Comparison of ENCODE assay signal across 23 cellular contexts in the genomic region with DNA sequence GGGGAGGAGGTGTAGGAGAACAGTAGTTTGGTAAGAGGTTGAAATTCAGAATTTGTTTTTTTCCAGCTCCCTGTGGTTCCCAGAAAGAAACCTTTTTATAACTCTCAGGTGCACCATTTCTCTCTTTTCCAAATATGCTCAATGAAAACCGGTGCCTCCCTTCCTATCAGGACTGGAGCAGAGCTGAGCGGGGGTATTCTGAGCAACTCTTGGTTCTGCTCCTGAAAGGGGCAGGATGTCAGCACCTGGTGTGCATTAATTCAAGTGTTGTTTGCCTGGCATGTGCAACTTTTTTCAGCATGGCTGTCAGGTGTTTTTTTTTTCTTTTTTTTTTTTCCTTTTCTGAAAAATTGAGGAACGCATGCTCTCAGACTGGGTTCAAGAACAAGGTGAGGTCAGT.
"Had no signal": no experiment of that assay in that cellular context is flagged by ENCODE, and none has a peak within 500 bp of the region (broad histone marks: within the 10 kb centered on the region; RNA-seq: fewer than 3 reads in every experiment).

No MANE protein-coding gene starts in this region.

- H3K4me3 ChIP-seq: cardiac muscle cell, gastroesophageal sphincter, hepatocyte, left ventricle myocardium inferior, lung, neural progenitor cell, psoas muscle, thoracic aorta had no signal

- H3K36me3 ChIP-seq: cardiac muscle cell, gastroesophageal sphincter, left ventricle myocardium inferior, neural progenitor cell, thoracic aorta had no signal

- H3K27me3 ChIP-seq: cardiac muscle cell, gastroesophageal sphincter, hepatocyte, neural progenitor cell had no signal

- H3K9ac ChIP-seq: neural progenitor cell, parathyroid adenoma had no signal

- H3K27ac ChIP-seq: cardiac muscle cell, left ventricle myocardium inferior, neural progenitor cell, parathyroid adenoma, psoas muscle, thoracic aorta had no signal

- DNase-seq: activated CD4-positive, alpha-beta T cell treated with anti-CD3 and anti-CD28 coated beads for 4 hours; activated CD4-positive, alpha-beta T cell treated with anti-CD3 and anti-CD28 coated beads, Interleukin-2, amount 50 U/mL, for 4 hours; activated CD4-positive, CD25-positive, alpha-beta regulatory T cell; activated effector memory CD4-positive, alpha-beta T cell treated with Interleukin-2 at 50 U/mL for 16 hours; activated naive CD4-positive, alpha-beta T cell treated with Interleukin-2 at 50 U/mL for 16 hours; activated T-cell treated with anti-CD3 and anti-CD28 coated beads for 4 hours; aorta; cortex of kidney; left ventricle myocardium inferior; mesendoderm; natural killer cell; occipital lobe; psoas muscle; right cardiac atrium; stimulated activated CD4-positive, alpha-beta T cell treated with anti-CD3 and anti-CD28 coated beads, Interleukin-4, amount 100 ng/mL, for 1 hour; stimulated activated naive CD8-positive, alpha-beta T cell treated with anti-CD3 and anti-CD28 coated beads, Interleukin-15, Interleukin-2, amounts not matched to agents 100 U/mL and 50 U/mL, for 24 hours had no signal
